29 cellular contexts compared by ENCODE assay signal in genomic region chr14:41650802-41651201, GRCh38.
"Had no signal": no experiment of that assay in that cellular context is flagged by ENCODE, and none has a peak within 500 bp of the region (broad histone marks: within the 10 kb centered on the region; RNA-seq: fewer than 3 reads in every experiment).

No MANE protein-coding gene starts in this region.

- H3K9me3 Mint-ChIP-seq: stimulated activated effector memory CD8-positive, alpha-beta T cell treated with anti-CD3 and anti-CD28 coated beads, Interleukin-12 subunit alpha, Interleukin-12 subunit beta, amount 100 ng/mL, for 72 hours; stimulated activated naive CD8-positive, alpha-beta T cell treated with anti-CD3 and anti-CD28 coated beads, Interleukin-15, Interleukin-2, amounts not matched to agents 100 ng/mL and 50 ng/mL, for 24 hours; type B pancreatic cell had no signal

- H3K27ac Mint-ChIP-seq: stimulated activated effector memory CD8-positive, alpha-beta T cell treated with anti-CD3 and anti-CD28 coated beads, Interleukin-12 subunit alpha, Interleukin-12 subunit beta, amount 100 ng/mL, for 72 hours; stimulated activated memory B cell treated with anti-CD40 and anti-IgM and Interleukin-4, amounts not matched to agents 10 μg/mL and 1 μg/mL and 100 μg/mL, for 72 hours; stimulated activated naive B cell treated with anti-CD40 and anti-IgM and Interleukin-4, amounts not matched to agents 10 μg/mL and 1 μg/mL and 100 μg/mL, for 72 hours; stimulated activated naive CD8-positive, alpha-beta T cell treated with anti-CD3 and anti-CD28 coated beads, Interleukin-15, amount 100 ng/mL, for 72 hours; stimulated activated naive CD8-positive, alpha-beta T cell treated with anti-CD3 and anti-CD28 coated beads, Interleukin-15, Interleukin-2, amounts not matched to agents 100 ng/mL and 50 ng/mL, for 24 hours; type B pancreatic cell had no signal

- H3K4me1 Mint-ChIP-seq: stimulated activated effector memory CD8-positive, alpha-beta T cell treated with anti-CD3 and anti-CD28 coated beads, Interleukin-12 subunit alpha, Interleukin-12 subunit beta, amount 100 ng/mL, for 72 hours; stimulated activated memory B cell treated with anti-CD40 and anti-IgM and Interleukin-4, amounts not matched to agents 10 μg/mL and 1 μg/mL and 100 μg/mL, for 72 hours; stimulated activated naive B cell treated with anti-CD40 and anti-IgM and Interleukin-4, amounts not matched to agents 10 μg/mL and 1 μg/mL and 100 μg/mL, for 72 hours; stimulated activated naive CD8-positive, alpha-beta T cell treated with anti-CD3 and anti-CD28 coated beads, Interleukin-15, amount 100 ng/mL, for 72 hours had no signal

- FAIRE-seq: urothelium cell line had no signal

- H3K36me3 Mint-ChIP-seq: stimulated activated effector memory CD8-positive, alpha-beta T cell treated with anti-CD3 and anti-CD28 coated beads, Interleukin-12 subunit alpha, Interleukin-12 subunit beta, amount 100 ng/mL, for 72 hours; stimulated activated memory B cell treated with anti-CD40 and anti-IgM and Interleukin-4, amounts not matched to agents 10 μg/mL and 1 μg/mL and 100 μg/mL, for 72 hours; stimulated activated naive B cell treated with anti-CD40 and anti-IgM and Interleukin-4, amounts not matched to agents 10 μg/mL and 1 μg/mL and 100 μg/mL, for 72 hours; type B pancreatic cell had no signal

- H3K4me1 ChIP-seq: stomach, suprapubic skin, testis, thyroid gland, tibial artery, tibial nerve, transverse colon, upper lobe of left lung, upper lobe of right lung, uterus, vagina had no signal

- H3K27me3 Mint-ChIP-seq: stimulated activated memory B cell treated with anti-CD40 and anti-IgM and Interleukin-4, amounts not matched to agents 10 μg/mL and 1 μg/mL and 100 μg/mL, for 72 hours; stimulated activated naive B cell treated with anti-CD40 and anti-IgM and Interleukin-4, amounts not matched to agents 10 μg/mL and 1 μg/mL and 100 μg/mL, for 72 hours; stimulated activated naive CD8-positive, alpha-beta T cell treated with anti-CD3 and anti-CD28 coated beads, Interleukin-15, amount 100 ng/mL, for 72 hours; stimulated activated naive CD8-positive, alpha-beta T cell treated with anti-CD3 and anti-CD28 coated beads, Interleukin-15, Interleukin-2, amounts not matched to agents 100 ng/mL and 50 ng/mL, for 24 hours; type B pancreatic cell had no signal

- H3K36me3 ChIP-seq: stomach, suprapubic skin, thoracic aorta, thyroid gland, tibial artery, tibial nerve, transverse colon, upper lobe of left lung, upper lobe of right lung, uterus, vagina had no signal

- H3K27me3 ChIP-seq: stomach, suprapubic skin, testis, thyroid gland, tibial artery, tibial nerve, transverse colon, upper lobe of left lung, upper lobe of right lung, uterus, vagina had no signal

- H3K4me3 ChIP-seq: stomach, suprapubic skin, testis, thoracic aorta, thyroid gland, tibial artery, tibial nerve, transverse colon, upper lobe of left lung, upper lobe of right lung, uterus, vagina had no signal

- ATAC-seq: stimulated activated effector memory CD8-positive, alpha-beta T cell treated with anti-CD3 and anti-CD28 coated beads, Interleukin-12 subunit alpha, Interleukin-12 subunit beta, amount 100 ng/mL, for 72 hours; stimulated activated memory B cell treated with anti-CD40 and anti-IgM and Interleukin-4, amounts not matched to agents 10 μg/mL and 1 μg/mL and 100 μg/mL, for 72 hours; stimulated activated naive B cell treated with anti-CD40 and anti-IgM and Interleukin-4, amounts not matched to agents 10 μg/mL and 1 μg/mL and 100 μg/mL, for 72 hours; stimulated activated naive CD8-positive, alpha-beta T cell treated with anti-CD3 and anti-CD28 coated beads, Interleukin-15, amount 100 ng/mL, for 72 hours; stimulated activated naive CD8-positive, alpha-beta T cell treated with anti-CD3 and anti-CD28 coated beads, Interleukin-15, Interleukin-2, amounts not matched to agents 100 U/mL and 50 U/mL, for 24 hours; upper lobe of right lung had no signal

- DNase-seq: stimulated activated CD4-positive, alpha-beta T cell treated with anti-CD3 and anti-CD28 coated beads, Interleukin-2, amount 100 ng/mL, for 48 hours; stimulated activated CD4-positive, alpha-beta T cell treated with anti-CD3 and anti-CD28 coated beads, Interleukin-4, amount 100 ng/mL, for 1 hour; stimulated activated CD4-positive, alpha-beta T cell treated with anti-CD3 and anti-CD28 coated beads, Interleukin-4, amount 100 ng/mL, for 24 hours; stimulated activated CD4-positive, alpha-beta T cell treated with anti-CD3 and anti-CD28 coated beads, Interleukin-4, amount 100 ng/mL, for 4 hours; stimulated activated CD8-positive, alpha-beta memory T cell treated with anti-CD3 and anti-CD28 coated beads, Interleukin-4, amount 100 ng/mL, for 48 hours; stimulated activated naive B cell treated with anti-CD40 and anti-IgM and Interleukin-4, amounts not matched to agents 10 μg/mL and 1 μg/mL and 100 μg/mL, for 72 hours; stimulated activated naive CD4-positive, alpha-beta T cell; stimulated activated naive CD4-positive, alpha-beta T cell treated with Interleukin-2 at 50 U/mL for 16 hours; stimulated activated naive CD8-positive, alpha-beta T cell treated with anti-CD3 and anti-CD28 coated beads, Interleukin-15, amount 100 ng/mL, for 72 hours; stimulated activated naive CD8-positive, alpha-beta T cell treated with anti-CD3 and anti-CD28 coated beads, Interleukin-15, Interleukin-2, amounts not matched to agents 100 U/mL and 50 U/mL, for 24 hours; stomach; substantia nigra; testis; thyroid gland; tibial artery; transverse colon; trophoblast cell; upper lobe of left lung; upper lobe of right lung; uterus had no signal

- H3K27ac ChIP-seq: stomach, suprapubic skin, testis, thoracic aorta, thyroid gland, tibial artery, tibial nerve, transverse colon, upper lobe of left lung, upper lobe of right lung, uterus, vagina had no signal

- H3K9me3 ChIP-seq: stomach, suprapubic skin, testis, thoracic aorta, thyroid gland, tibial artery, tibial nerve, transverse colon, upper lobe of left lung, upper lobe of right lung, uterus, vagina had no signal

- H3K4me3 Mint-ChIP-seq: stimulated activated effector memory CD8-positive, alpha-beta T cell treated with anti-CD3 and anti-CD28 coated beads, Interleukin-12 subunit alpha, Interleukin-12 subunit beta, amount 100 ng/mL, for 72 hours; stimulated activated memory B cell treated with anti-CD40 and anti-IgM and Interleukin-4, amounts not matched to agents 10 μg/mL and 1 μg/mL and 100 μg/mL, for 72 hours; stimulated activated naive B cell treated with anti-CD40 and anti-IgM and Interleukin-4, amounts not matched to agents 10 μg/mL and 1 μg/mL and 100 μg/mL, for 72 hours; stimulated activated naive CD8-positive, alpha-beta T cell treated with anti-CD3 and anti-CD28 coated beads, Interleukin-15, amount 100 ng/mL, for 72 hours; stimulated activated naive CD8-positive, alpha-beta T cell treated with anti-CD3 and anti-CD28 coated beads, Interleukin-15, Interleukin-2, amounts not matched to agents 100 ng/mL and 50 ng/mL, for 24 hours; type B pancreatic cell had no signal
